8 cellular contexts compared by ENCODE assay signal in the genomic region with DNA sequence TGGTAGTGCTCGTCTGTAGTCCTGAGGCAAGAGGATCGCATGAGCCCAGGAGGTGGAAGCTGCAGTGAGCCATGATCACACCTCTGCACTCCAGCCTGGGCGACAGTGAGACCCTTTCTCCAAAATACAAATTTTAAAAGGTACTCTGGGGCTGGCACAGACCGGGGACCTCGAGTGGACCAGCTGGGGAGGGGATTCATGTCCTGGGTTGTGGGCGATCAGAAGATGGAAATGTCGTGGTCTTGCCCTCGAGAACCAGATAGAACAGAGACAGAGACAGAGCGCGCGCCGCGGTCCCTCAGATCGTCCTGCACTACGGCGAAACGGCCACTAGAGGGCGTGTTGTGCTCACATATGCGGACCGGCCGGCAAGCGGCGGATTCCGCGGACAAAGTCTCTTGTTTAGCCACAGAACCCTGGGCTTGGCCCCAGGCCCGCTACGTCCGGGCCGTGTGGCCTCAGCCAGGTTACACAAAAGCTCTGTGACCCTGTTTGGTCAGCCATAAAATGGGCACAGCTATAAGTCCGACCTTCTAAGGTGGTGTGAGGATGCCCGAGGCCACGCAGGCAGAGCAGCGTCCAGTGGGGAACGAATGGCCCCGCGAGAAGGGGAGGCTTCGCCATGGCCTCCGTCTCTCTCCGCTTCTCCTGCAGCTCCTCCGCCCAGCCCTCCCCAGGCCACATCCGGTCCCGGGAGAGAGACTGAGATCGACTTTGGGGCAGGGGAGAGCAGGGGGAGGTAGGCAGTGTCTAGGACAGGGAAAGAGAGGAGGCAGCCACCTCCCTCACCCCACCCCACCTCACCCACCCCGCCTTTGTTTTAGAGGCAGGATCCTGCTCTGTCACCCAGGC. TPM values are rescaled to one million over a fixed set of nuclear protein-coding genes. Genes with fewer than 3 reads are reported as not detected.
DNase-seq lines count a peak whose midpoint lies in the region; ATAC-seq and TF ChIP-seq lines count a peak whose summit lies in the region.

No MANE protein-coding gene starts in this region.

- H3K4me3 Mint-ChIP-seq in activated T-cell treated with anti-CD3 and anti-CD28 coated beads, Interleukin-2, amount 50 U/mL, for 72 hours, result peak overlapping the region; percentile 71 to 80
- peak overlapping the region; percentile 48 to 84 (median 69) for H3K4me3 Mint-ChIP-seq in naive B cell

- H3K79me2 ChIP-seq in DOHH2 (ENCODE audit: control insufficient read depth, low read length), result no peaks in the 10 kb centered on the region

- peak; percentile 51 for DNase-seq in Jurkat, Clone E6-1 (ENCODE audit: low read depth, low spot score)
- peak; percentile 84 to 89 for DNase-seq in activated T-cell treated with anti-CD3 and anti-CD28 coated beads, Interleukin-2, amount 50 U/mL, for 72 hours
- peak; percentile 64 for DNase-seq in fibroblast of gingiva (ENCODE audit: low read depth)
- peak; percentile 75 for DNase-seq in naive B cell
- peak; percentile 67 to 69 for DNase-seq in stimulated activated CD8-positive, alpha-beta memory T cell treated with anti-CD3 and anti-CD28 coated beads, Interleukin-7, amount 100 ng/mL, for 4 hours (ENCODE audit: low read depth in 2 of 2)

- no peaks in the 10 kb centered on the region for H3K36me3 ChIP-seq in DOHH2 (ENCODE audit: control insufficient read depth, low read length)

- ATAC-seq in activated T-cell treated with anti-CD3 and anti-CD28 coated beads, Interleukin-2, amount 50 U/mL, for 72 hours (replicated peaks in 1 of 2), result peak; percentile 86 to 89
- ATAC-seq in naive B cell (ENCODE audit: low read depth in 2 of 2) (peak; percentile 84 to 92), HG02623 (IDR thresholded peaks at IDR 0.05; ENCODE audit: unreplicated experiment) (no peak)

- no peaks in the 10 kb centered on the region for H3K36me3 Mint-ChIP-seq in activated T-cell treated with anti-CD3 and anti-CD28 coated beads, Interleukin-2, amount 50 U/mL, for 72 hours (ENCODE audit: insufficient read depth in 2 of 2)
- H3K36me3 Mint-ChIP-seq in naive B cell, result no peaks in the 10 kb centered on the region

- H3K4me1 Mint-ChIP-seq in activated T-cell treated with anti-CD3 and anti-CD28 coated beads, Interleukin-2, amount 50 U/mL, for 72 hours (ENCODE audit: low read depth), result peaks cover 45% of the 10 kb centered on the region
- H3K4me1 Mint-ChIP-seq in naive B cell, result peaks cover 2 to 13% (median 10%) of the 10 kb centered on the region in 3 donors

- H3K27ac ChIP-seq in DOHH2 (ENCODE audit: low read depth, low read length), result no peak overlapping the region

- no peaks in the 10 kb centered on the region for H3F3A ChIP-seq in DOHH2 (ENCODE audit: control insufficient read depth, insufficient read depth)

- H3K27me3 Mint-ChIP-seq in activated T-cell treated with anti-CD3 and anti-CD28 coated beads, Interleukin-2, amount 50 U/mL, for 72 hours (ENCODE audit: low read depth), result peaks cover 17% of the 10 kb centered on the region
- H3K27me3 Mint-ChIP-seq in naive B cell, result peaks cover 29 to 51% (median 45%) of the 10 kb centered on the region in 3 donors

- peaks cover 20% of the 10 kb centered on the region for H3K27me3 ChIP-seq in DOHH2 (ENCODE audit: control insufficient read depth, low read length)

- peak overlapping the region; percentile 61 for H3K4me3 ChIP-seq in DOHH2 (ENCODE audit: low read length)
- H3K4me3 ChIP-seq in Jurkat, Clone E6-1 (ENCODE audit: low read length), result peak overlapping the region; percentile 59

- TF ChIP-seq CTCF in DOHH2 (IDR thresholded peaks at IDR 0.05; ENCODE audit: low read depth, low read length, poor library complexity, severe bottlenecking), result peak; percentile 93

- H3K4me2 ChIP-seq in DOHH2 (ENCODE audit: low read length), result peak overlapping the region; percentile 88

- no peaks in the 10 kb centered on the region for H3K9me3 Mint-ChIP-seq in activated T-cell treated with anti-CD3 and anti-CD28 coated beads, Interleukin-2, amount 50 U/mL, for 72 hours
- peaks cover 0 to 1% (median 0%) of the 10 kb centered on the region in 7 donors for H3K9me3 Mint-ChIP-seq in naive B cell

- H3K27ac Mint-ChIP-seq in activated T-cell treated with anti-CD3 and anti-CD28 coated beads, Interleukin-2, amount 50 U/mL, for 72 hours, result peak overlapping the region; percentile 75
- H3K27ac Mint-ChIP-seq in naive B cell, result peak overlapping the region in 4 of 6 donors; percentile 52 to 97 (median 63)

- H3K9me3 ChIP-seq in DOHH2 (ENCODE audit: control insufficient read depth, insufficient read depth, low read length), result no peaks in the 10 kb centered on the region

- no peaks in the 10 kb centered on the region for H4K20me1 ChIP-seq in DOHH2 (ENCODE audit: control insufficient read depth, insufficient read depth, low read depth, low read length)

- H3K9me2 ChIP-seq in DOHH2 (replicated peaks; ENCODE audit: control insufficient read depth, low read length), result no peaks in the 10 kb centered on the region

- H3K4me1 ChIP-seq in DOHH2 (ENCODE audit: control insufficient read depth, low read length), result peaks cover 8% of the 10 kb centered on the region

TF ChIP-seq in PFSK-1, 5 proteins besides CTCF, POLR2A, EP300 and RAD21:
- TF ChIP-seq SIN3A (IDR thresholded peaks at IDR 0.05; ENCODE audit: borderline replicate concordance, insufficient read depth, low read length) (no peak), FOXP2 (optimal IDR thresholded peaks at IDR 0.05; ENCODE audit: borderline replicate concordance, extremely low read depth, extremely low read length, insufficient read depth) (peak; percentile 53), POLR2AphosphoS5 (IDR thresholded peaks at IDR 0.05; ENCODE audit: low read depth, low read length) (no peak), REST (IDR thresholded peaks at IDR 0.05; ENCODE audit: insufficient read depth in 1 of 2, low read depth in 2 of 2, low read length in 2 of 2) (no peak), TAF1 (IDR thresholded peaks at IDR 0.05; ENCODE audit: borderline replicate concordance, insufficient read depth, low read length) (no peak)
TF ChIP-seq in PFSK-1: peak in this region for 1.

RNA-seq across cellular contexts. Expression of gene SBK1, which starts 14.6 kb away (rescaled TPM):
- polyA plus RNA-seq in Jurkat, Clone E6-1 (2012; ENCODE audit: insufficient read depth, insufficient read length), result 38.5 TPM
- 1.0 TPM for polyA plus RNA-seq in PFSK-1 (2012; ENCODE audit: insufficient read length, low read depth)
- 1 to 10 TPM; 6.2 to 7.0 TPM for total RNA-seq in activated T-cell treated with anti-CD3 and anti-CD28 coated beads, Interleukin-2, amount 50 U/mL, for 72 hours
- under 1 TPM; 0.19 to 0.76 (median 0.41) TPM for polyA plus RNA-seq in naive B cell (ENCODE audit: low read depth in 6 of 6)
